In the genomic region with DNA sequence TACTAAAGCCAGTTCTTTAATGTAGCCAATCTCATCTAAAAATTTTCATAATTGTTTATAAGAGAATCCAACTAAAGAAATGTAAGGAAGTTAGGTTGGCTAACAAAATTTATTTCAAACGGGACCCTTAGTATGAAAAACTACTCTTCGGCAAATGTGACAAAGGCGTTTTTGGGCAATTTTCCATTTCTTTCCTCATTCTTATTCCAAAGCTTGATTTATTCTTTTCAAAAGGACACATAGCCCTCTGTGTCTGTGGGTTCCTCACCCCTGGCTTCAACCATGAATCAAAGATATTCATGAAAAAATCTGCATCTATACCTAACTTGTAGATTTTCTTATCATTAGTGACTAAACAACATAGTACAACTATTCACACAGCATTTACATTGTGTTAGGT, we compare ENCODE assay signal across 18 cellular contexts.
DNase-seq lines count a peak whose midpoint lies in the region; ATAC-seq and TF ChIP-seq lines count a peak whose summit lies in the region.
"Had no signal": no experiment of that assay in that cellular context is flagged by ENCODE, and none has a peak within 500 bp of the region (broad histone marks: within the 10 kb centered on the region; RNA-seq: fewer than 3 reads in every experiment).

No MANE protein-coding gene starts in this region.

- H3K4me1 ChIP-seq in DOHH2 (ENCODE audit: control insufficient read depth, low read length) (peaks cover 100% of the 10 kb centered on the region), adrenal gland (replicated peaks in 1 of 2) (no peaks in the 10 kb centered on the region)

- peaks cover 0 to 4% (median 3%) of the 10 kb centered on the region in 3 donors for H3K36me3 Mint-ChIP-seq in naive thymus-derived CD8-positive, alpha-beta T cell
- H3K36me3 Mint-ChIP-seq in activated T-cell treated with anti-CD3 and anti-CD28 coated beads, Interleukin-2, amount 50 U/mL, for 24 hours (ENCODE audit: low read depth) = no peaks in the 10 kb centered on the region
- H3K36me3 Mint-ChIP-seq: CD14-positive monocyte had no signal

- no peaks in the 10 kb centered on the region for H3K9me3 Mint-ChIP-seq in naive thymus-derived CD8-positive, alpha-beta T cell
- H3K9me3 Mint-ChIP-seq in activated T-cell treated with anti-CD3 and anti-CD28 coated beads, Interleukin-2, amount 50 U/mL, for 24 hours = no peaks in the 10 kb centered on the region
- H3K9me3 Mint-ChIP-seq: CD14-positive monocyte; CD8-positive, alpha-beta T cell; GM23338 had no signal

- POLR2A ChIA-PET in naive thymus-derived CD8-positive, alpha-beta T cell (lab: Charles Lee) = interaction anchor here (0.7 to 2.4 kb wide), 4 partner anchors 13 to 105 kb away, joined by 3 to 12 read pairs (median 5); no protein-coding TSS in a partner anchor

- H3K4me3 Mint-ChIP-seq in naive thymus-derived CD8-positive, alpha-beta T cell = peak overlapping the region in 1 of 10 donors; percentile 15
- H3K4me3 Mint-ChIP-seq in activated T-cell treated with anti-CD3 and anti-CD28 coated beads, Interleukin-2, amount 50 U/mL, for 24 hours = no peak overlapping the region
- H3K4me3 Mint-ChIP-seq: CD14-positive monocyte; CD8-positive, alpha-beta T cell; GM23338 had no signal

- H3K79me2 ChIP-seq in DOHH2 (ENCODE audit: control insufficient read depth, low read length) = peaks cover 29% of the 10 kb centered on the region

- no peak for ATAC-seq in naive thymus-derived CD8-positive, alpha-beta T cell
- ATAC-seq in left lobe of liver = no peak
- ATAC-seq: CD8-positive, alpha-beta T cell; GM23338 had no signal

- H3K4me3 ChIP-seq in DOHH2 (ENCODE audit: low read length) (no peak overlapping the region), adrenal gland (no peak overlapping the region)
- H3K4me3 ChIP-seq: BLaER1, GM23338 had no signal

- intact Hi-C loops in adrenal gland (cut with DNase I) = no loop called here

- H3K36me3 ChIP-seq in DOHH2 (ENCODE audit: control insufficient read depth, low read length) (peaks cover 23% of the 10 kb centered on the region), adrenal gland (replicated peaks in 1 of 2) (peaks cover 0 to 8% of the 10 kb centered on the region in 2 donors)

- no peaks in the 10 kb centered on the region for H3K27me3 Mint-ChIP-seq in naive thymus-derived CD8-positive, alpha-beta T cell
- H3K27me3 Mint-ChIP-seq in activated T-cell treated with anti-CD3 and anti-CD28 coated beads, Interleukin-2, amount 50 U/mL, for 24 hours = no peaks in the 10 kb centered on the region

- H3F3A ChIP-seq in DOHH2 (ENCODE audit: control insufficient read depth, insufficient read depth) = peaks cover 67% of the 10 kb centered on the region

- TF ChIP-seq CTCF in DOHH2 (IDR thresholded peaks at IDR 0.05; ENCODE audit: low read depth, low read length, poor library complexity, severe bottlenecking) (no peak), adrenal gland (IDR thresholded peaks at IDR 0.05) (no peak)

- DNase-seq in naive thymus-derived CD8-positive, alpha-beta T cell = no peak
- DNase-seq in superior temporal gyrus (ENCODE audit: extremely low spot score) = peak; percentile 27
- no peak for DNase-seq in left lobe of liver (ENCODE audit: low spot score)
- DNase-seq in adrenal gland = no peak
- DNase-seq in activated T-cell treated with anti-CD3 and anti-CD28 coated beads, Interleukin-2, amount 50 U/mL, for 24 hours = no peak
- DNase-seq in NCI-H774 (lab: John Stamatoyannopoulos, UW) = no peak
- DNase-seq: 8988T, COR-L47, DMS 273 treated with DMSO at 0.1 percent for 48 hours, DMS53, DND-41, HCEC 1CT had no signal

- peak overlapping the region; percentile 89 for H3K4me2 ChIP-seq in DOHH2 (ENCODE audit: low read length)
- H3K4me2 ChIP-seq: BLaER1, GM23338 had no signal

- H3K9me3 ChIP-seq in DOHH2 (ENCODE audit: control insufficient read depth, insufficient read depth, low read length) = no peaks in the 10 kb centered on the region
- H3K9me3 ChIP-seq in adrenal gland (replicated peaks in 1 of 3) = no peaks in the 10 kb centered on the region
- H3K9me3 ChIP-seq: BLaER1 had no signal

- WGBS in adrenal gland, 4 donors = 88 to 98% (median 96%) methylated on average over 3 of the region's 3 CpGs

- no peaks in the 10 kb centered on the region for H4K20me1 ChIP-seq in DOHH2 (ENCODE audit: control insufficient read depth, insufficient read depth, low read depth, low read length)
- H4K20me1 ChIP-seq: BLaER1 had no signal

- TF ChIP-seq POLR2A in adrenal gland (IDR thresholded peaks at IDR 0.05) = no peak

- peak overlapping the region in 6 of 10 donors; percentile 22 to 83 (median 70) for H3K27ac Mint-ChIP-seq in naive thymus-derived CD8-positive, alpha-beta T cell
- H3K27ac Mint-ChIP-seq in activated T-cell treated with anti-CD3 and anti-CD28 coated beads, Interleukin-2, amount 50 U/mL, for 24 hours = no peak overlapping the region
- H3K27ac Mint-ChIP-seq: CD14-positive monocyte; CD8-positive, alpha-beta T cell; GM23338 had no signal

- H3K27ac ChIP-seq in DOHH2 (ENCODE audit: low read depth, low read length) = peak overlapping the region; percentile 95
- H3K27ac ChIP-seq in cingulate gyrus (ENCODE audit: low read depth, low read length) = peak overlapping the region; percentile 34
- H3K27ac ChIP-seq in adrenal gland = no peak overlapping the region
- H3K27ac ChIP-seq: BLaER1 had no signal

- H3K9me2 ChIP-seq in DOHH2 (replicated peaks; ENCODE audit: control insufficient read depth, low read length) = no peaks in the 10 kb centered on the region

- H3K27me3 ChIP-seq in DOHH2 (ENCODE audit: control insufficient read depth, low read length) (no peaks in the 10 kb centered on the region), adrenal gland (no peaks in the 10 kb centered on the region)
- H3K27me3 ChIP-seq: BLaER1 had no signal

- peaks cover 20 to 54% (median 38%) of the 10 kb centered on the region in 4 donors for H3K4me1 Mint-ChIP-seq in naive thymus-derived CD8-positive, alpha-beta T cell
- peaks cover 46% of the 10 kb centered on the region for H3K4me1 Mint-ChIP-seq in activated T-cell treated with anti-CD3 and anti-CD28 coated beads, Interleukin-2, amount 50 U/mL, for 24 hours (ENCODE audit: low read depth)

Comparison
In these comparisons a context has a peak if more than half of its experiments do, and no peak if none do; other contexts are left out.
1. H3K27ac ChIP-seq: peak in DOHH2 (single experiment) and cingulate gyrus (single experiment); none in adrenal gland (0 of 5).